Comparison of ENCODE assay signal across 7 cellular contexts in genomic region chr6:11295969-11296368, GRCh38.
"Had no signal": no experiment of that assay in that cellular context is flagged by ENCODE, and none has a peak within 500 bp of the region (broad histone marks: within the 10 kb centered on the region; RNA-seq: fewer than 3 reads in every experiment).

No MANE protein-coding gene starts in this region.

- H3K27ac ChIP-seq: HL-60 had no signal

- H3K4me3 Mint-ChIP-seq: GM23338, H9, HFFc6 had no signal

- H3K4me3 ChIP-seq: GM23338, K562 had no signal

- H3K4me1 Mint-ChIP-seq: GM23338 had no signal

- ATAC-seq: GM23338, K562 had no signal

- H3K27ac Mint-ChIP-seq: GM23338, H9, HFFc6 had no signal

- DNase-seq: H9, HCEC 1CT, HFFc6, IMR-90 had no signal
